ENCODE assay signal across 19 cellular contexts in the genomic region with DNA sequence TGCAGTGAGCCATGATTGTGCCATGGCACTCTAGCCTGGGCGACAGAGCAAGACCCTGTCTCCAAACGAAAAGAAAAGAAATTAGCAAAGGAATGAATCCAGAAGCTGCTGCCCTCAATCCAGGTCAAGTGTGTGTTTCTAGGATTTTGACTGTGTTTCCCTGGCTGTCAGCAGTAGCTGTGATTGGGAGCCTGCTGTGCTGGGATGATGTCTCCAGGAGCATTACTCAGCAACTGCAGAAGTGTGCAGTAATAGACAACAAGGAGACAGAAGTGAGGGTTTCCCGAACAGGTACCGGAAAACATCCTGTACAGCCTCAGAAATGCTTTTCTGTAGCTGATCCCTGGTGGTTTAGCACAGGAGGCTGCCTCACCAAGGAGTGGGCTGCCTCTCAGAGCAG.
"Had no signal": no experiment of that assay in that cellular context is flagged by ENCODE, and none has a peak within 500 bp of the region (broad histone marks: within the 10 kb centered on the region; RNA-seq: fewer than 3 reads in every experiment).

No MANE protein-coding gene starts in this region.

- H3K27ac Mint-ChIP-seq: naive thymus-derived CD4-positive, alpha-beta T cell; nephron progenitor cell; stimulated activated memory B cell treated with anti-CD40 and anti-IgM and Interleukin-4, amounts not matched to agents 10 μg/mL and 1 μg/mL and 100 μg/mL, for 72 hours; stimulated activated naive CD8-positive, alpha-beta T cell treated with anti-CD3 and anti-CD28 coated beads, Interleukin-15, Interleukin-2, amounts not matched to agents 100 ng/mL and 50 ng/mL, for 24 hours had no signal

- H3K27me3 Mint-ChIP-seq: stimulated activated naive CD8-positive, alpha-beta T cell treated with anti-CD3 and anti-CD28 coated beads, Interleukin-15, Interleukin-2, amounts not matched to agents 100 ng/mL and 50 ng/mL, for 24 hours had no signal

- H3K4me3 Mint-ChIP-seq: naive thymus-derived CD4-positive, alpha-beta T cell; nephron progenitor cell; stimulated activated memory B cell treated with anti-CD40 and anti-IgM and Interleukin-4, amounts not matched to agents 10 μg/mL and 1 μg/mL and 100 μg/mL, for 72 hours; stimulated activated naive CD8-positive, alpha-beta T cell treated with anti-CD3 and anti-CD28 coated beads, Interleukin-15, Interleukin-2, amounts not matched to agents 100 ng/mL and 50 ng/mL, for 24 hours had no signal

- DNase-seq: dorsolateral prefrontal cortex; effector CD8-positive, alpha-beta T cell; heart left ventricle; hippocampal formation; kidney glomerular epithelial cell; mesendoderm; naive thymus-derived CD4-positive, alpha-beta T cell; nephron progenitor cell; posterior cingulate gyrus; spleen; stimulated activated CD4-positive, alpha-beta T cell treated with anti-CD3 and anti-CD28 coated beads, Interleukin-15, amount 100 ng/mL, for 24 hours; stimulated activated CD4-positive, alpha-beta T cell treated with anti-CD3 and anti-CD28 coated beads, Interleukin-1b, Interleukin-23, amount 100 ng/mL, for 48 hours; stimulated activated CD4-positive, alpha-beta T cell treated with anti-CD3 and anti-CD28 coated beads, Interleukin-4, amount 100 ng/mL, for 24 hours; tibial artery; upper lobe of left lung had no signal

- ATAC-seq: esophagus mucosa; heart left ventricle; naive thymus-derived CD4-positive, alpha-beta T cell; sciatic nerve; stimulated activated memory B cell treated with anti-CD40 and anti-IgM and Interleukin-4, amounts not matched to agents 10 μg/mL and 1 μg/mL and 100 μg/mL, for 72 hours had no signal
